Comparison of ENCODE assay signal across 1 cellular context in genomic region chr6:43667245-43668150, GRCh38.
A peak's percentile ranks its signal among the peaks of the same experiment; 100 is the strongest.
TF ChIP-seq lines count a peak whose summit lies in the region.

No MANE protein-coding gene starts in this region.

TF ChIP-seq in K562, 482 proteins besides CTCF, POLR2A, EP300 and RAD21 (continued from another document):
- 0 out of 2 replicates have a peak, but pooled peaks have one; percentile 27 for TF ChIP-seq ZNF79 (CRISPR knock-in tag; IDR thresholded peaks at IDR 0.05; ENCODE audit: low read depth)
- no peak for TF ChIP-seq SNAPC5 (CRISPR knock-in tag; IDR thresholded peaks at IDR 0.05)
- no peak for TF ChIP-seq ID3 (CRISPR knock-in tag; IDR thresholded peaks at IDR 0.05)
- 0 out of 2 replicates have a peak, but pooled peaks have one; percentile 31 for TF ChIP-seq ID3 (tag; IDR thresholded peaks at IDR 0.05)
- no peak for TF ChIP-seq CEBPB (tag; IDR thresholded peaks at IDR 0.05)
- TF ChIP-seq C11orf30 (IDR thresholded peaks at IDR 0.05; ENCODE audit: low read depth) = no peak
- TF ChIP-seq PRMT5 (CRISPR knock-in tag; IDR thresholded peaks at IDR 0.05) = no peak
- TF ChIP-seq NCOA1 (IDR thresholded peaks at IDR 0.05; ENCODE audit: low read depth) = 0 out of 2 replicates have a peak, but pooled peaks have one; percentile 18
- TF ChIP-seq DMBX1 (CRISPR knock-in tag; IDR thresholded peaks at IDR 0.05; ENCODE audit: borderline replicate concordance) = 0 out of 2 replicates have a peak, but pooled peaks have one; percentile 25
- TF ChIP-seq ZNF143 (CRISPR knock-in tag; IDR thresholded peaks at IDR 0.05) = no peak
- peak; percentile 65 for TF ChIP-seq BRD9 (IDR thresholded peaks at IDR 0.05; ENCODE audit: low read depth, partially characterized antibody)
- TF ChIP-seq THAP12 (CRISPR knock-in tag; IDR thresholded peaks at IDR 0.05) = 0 out of 2 replicates have a peak, but pooled peaks have one; percentile 70
- TF ChIP-seq HNRNPUL1 (IDR thresholded peaks at IDR 0.05; ENCODE audit: low read length) = no peak
- TF ChIP-seq IRF1 (CRISPR knock-in tag; IDR thresholded peaks at IDR 0.05; ENCODE audit: borderline replicate concordance) = no peak
- TF ChIP-seq SNIP1 (IDR thresholded peaks at IDR 0.05; ENCODE audit: low read depth) = no peak
- TF ChIP-seq ZNF282 (CRISPR knock-in tag; IDR thresholded peaks at IDR 0.05) = no peak
- TF ChIP-seq RB1 (IDR thresholded peaks at IDR 0.05; ENCODE audit: low read depth) = peak; percentile 72; the same call in 1 of the 2 replicates
- no peak for TF ChIP-seq ZNF407 (IDR thresholded peaks at IDR 0.05; ENCODE audit: low read depth)
- TF ChIP-seq EWSR1 (IDR thresholded peaks at IDR 0.05; ENCODE audit: borderline replicate concordance, low read depth, partially characterized antibody) = no peak
- no peak for TF ChIP-seq KDM4B (IDR thresholded peaks at IDR 0.05; ENCODE audit: borderline replicate concordance in 2 of 2, low read depth in 1 of 2)
- no peak for TF ChIP-seq ETV5 (CRISPR knock-in tag; IDR thresholded peaks at IDR 0.05; ENCODE audit: low read depth)
- no peak for TF ChIP-seq FOXJ2 (tag; IDR thresholded peaks at IDR 0.05)
- TF ChIP-seq CREB1 (IDR thresholded peaks at IDR 0.05) = peak; percentile 30
- no peak for TF ChIP-seq CREB1 (CRISPR knock-in tag; IDR thresholded peaks at IDR 0.05)
- TF ChIP-seq KDM5B (IDR thresholded peaks at IDR 0.05; ENCODE audit: insufficient replicate concordance, low read depth, low read length) = no peak
- TF ChIP-seq HDGF (IDR thresholded peaks at IDR 0.05) = peak; percentile 72
- TF ChIP-seq ETS2 (tag; IDR thresholded peaks at IDR 0.05; ENCODE audit: borderline replicate concordance, poor library complexity, severe bottlenecking) = no peak
- no peak for TF ChIP-seq ZNF197 (CRISPR knock-in tag; IDR thresholded peaks at IDR 0.05; ENCODE audit: low read depth)
- peak; percentile 19; the same call in 1 of the 2 replicates for TF ChIP-seq SOX6 (IDR thresholded peaks at IDR 0.05)
- TF ChIP-seq ZNF76 (CRISPR knock-in tag; IDR thresholded peaks at IDR 0.05; ENCODE audit: borderline replicate concordance) = no peak
- no peak for TF ChIP-seq THAP7 (CRISPR knock-in tag; IDR thresholded peaks at IDR 0.05)
- no peak for TF ChIP-seq FOXM1 (IDR thresholded peaks at IDR 0.05; ENCODE audit: low read depth)
- no peak for TF ChIP-seq FOXM1 (CRISPR knock-in tag; IDR thresholded peaks at IDR 0.05; ENCODE audit: low read depth)
- TF ChIP-seq CTBP1 (IDR thresholded peaks at IDR 0.05; ENCODE audit: borderline replicate concordance) = peak; percentile 80; the same call in 1 of the 2 replicates
- TF ChIP-seq ZNF165 (CRISPR knock-in tag; IDR thresholded peaks at IDR 0.05; ENCODE audit: borderline replicate concordance) = 0 out of 2 replicates have a peak, but pooled peaks have one; percentile 11
